In the genomic region with DNA sequence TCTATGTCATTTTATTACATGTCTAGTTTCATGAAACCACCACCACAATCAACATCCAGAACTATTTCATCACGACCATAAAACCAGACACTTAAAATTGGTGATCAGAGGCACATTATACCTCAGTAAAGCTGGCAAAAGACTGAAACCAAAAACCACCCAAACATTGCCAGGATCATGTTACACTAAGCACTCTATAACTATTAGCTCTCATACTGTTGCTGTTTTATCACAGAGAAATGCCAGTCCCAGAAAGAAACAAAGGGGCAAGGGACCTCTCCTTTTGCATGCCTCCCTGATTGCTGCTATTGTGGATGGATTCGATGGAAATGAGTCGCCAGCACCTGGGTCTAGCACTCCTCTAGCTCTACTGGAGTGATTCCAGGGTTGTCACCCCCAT, we compare ENCODE assay signal across 21 cellular contexts.
DNase-seq lines count a peak whose midpoint lies in the region; ATAC-seq and TF ChIP-seq lines count a peak whose summit lies in the region.
"Had no signal": no experiment of that assay in that cellular context is flagged by ENCODE, and none has a peak within 500 bp of the region (broad histone marks: within the 10 kb centered on the region; RNA-seq: fewer than 3 reads in every experiment).

No MANE protein-coding gene starts in this region.

- no peak overlapping the region for H3K27ac ChIP-seq in HEK293 (ENCODE audit: extremely low read depth, low read depth, low read length)
- no peak overlapping the region for H3K27ac ChIP-seq in gastroesophageal sphincter
- no peak overlapping the region for H3K27ac ChIP-seq in A673 (ENCODE audit: low read depth, low read length, poor library complexity, severe bottlenecking)
- H3K27ac ChIP-seq: adrenal gland, breast epithelium, colonic mucosa, pancreas had no signal

- ATAC-seq in gastroesophageal sphincter = no peak
- ATAC-seq: left lobe of liver, natural killer cell, pancreas had no signal

- POLR2A ChIA-PET in HEK293 (lab: Yijun Ruan, JAX) (interaction anchor here (0.5 kb wide), 1 partner anchor 221 kb away, joined by 3 read pairs; no protein-coding TSS in a partner anchor), A673 (lab: Charles Lee; ENCODE audit: low non-redundant PET) (no interaction called here)

- TF ChIP-seq EP300 in gastroesophageal sphincter (IDR thresholded peaks at IDR 0.05) = no peak

- intact Hi-C loops in A673 (cut with micrococcal nuclease; ENCODE audit: unreplicated experiment) = no loop called here

- H3K4me1 ChIP-seq in HEK293 (ENCODE audit: control insufficient read depth, insufficient read depth, low read length) (peaks cover 10% of the 10 kb centered on the region; the same call in 1 of the 2 replicates), gastroesophageal sphincter (peaks cover 0 to 19% (median 0%) of the 10 kb centered on the region in 3 donors), A673 (ENCODE audit: insufficient read depth, low read length, poor library complexity, severe bottlenecking) (no peaks in the 10 kb centered on the region)
- H3K4me1 ChIP-seq: adrenal gland, breast epithelium, colonic mucosa, pancreas had no signal

- WGBS in gastroesophageal sphincter (ENCODE audit: low coverage in 1 of 2), 2 donors = 75 to 100% methylated on average over 1 to 3 of the region's 3 CpGs

- H3K27me3 ChIP-seq in gastroesophageal sphincter (no peaks in the 10 kb centered on the region), A673 (replicated peaks; ENCODE audit: insufficient read depth, low read depth, low read length, poor library complexity) (peaks cover 16% of the 10 kb centered on the region)
- H3K27me3 ChIP-seq: adrenal gland, breast epithelium, colonic mucosa, pancreas had no signal

- TF ChIP-seq CTCF in HEK293 (tag by site-specific recombination; IDR thresholded peaks at IDR 0.05) (no peak), gastroesophageal sphincter (IDR thresholded peaks at IDR 0.05) (no peak), A673 (conservative IDR thresholded peaks at IDR 0.05; ENCODE audit: low read depth, low read length) (no peak)

- TF ChIP-seq POLR2A in gastroesophageal sphincter (IDR thresholded peaks at IDR 0.05) = no peak

- DNase-seq in ACHN (peak; percentile 10), NCI-H2107 (lab: John Stamatoyannopoulos, UW) (peak; percentile 60), NCI-H82 (lab: John Stamatoyannopoulos, UW) (peak; percentile 67), A673 (ENCODE audit: low spot score) (no peak), GM03348 (ENCODE audit: low spot score) (no peak), MV-4-11 (lab: John Stamatoyannopoulos, UW) (no peak)
- DNase-seq: adrenal gland, C1 segment of cervical spinal cord, colonic mucosa, DMS53, H7, natural killer cell, pancreas, right cardiac atrium, SHP77 treated with DMSO at 0.1 percent for 48 hours, substantia nigra, T-helper 1 cell had no signal

- no peak overlapping the region for H3K4me3 ChIP-seq in HEK293 (ENCODE audit: low read depth, low read length)
- H3K4me3 ChIP-seq in gastroesophageal sphincter = no peak overlapping the region
- no peak overlapping the region for H3K4me3 ChIP-seq in A673 (ENCODE audit: low read depth, low read length, poor library complexity, severe bottlenecking)
- H3K4me3 ChIP-seq: adrenal gland, breast epithelium, colonic mucosa, pancreas had no signal

- H3K36me3 ChIP-seq in HEK293 (ENCODE audit: control insufficient read depth in 2 of 2, insufficient read depth in 1 of 2, low read length in 2 of 2) = no peaks in the 10 kb centered on the region
- H3K36me3 ChIP-seq in gastroesophageal sphincter = no peaks in the 10 kb centered on the region
- H3K36me3 ChIP-seq in A673 (ENCODE audit: insufficient read depth, low read length, poor library complexity, severe bottlenecking) = no peaks in the 10 kb centered on the region
- H3K36me3 ChIP-seq: adrenal gland, breast epithelium, colonic mucosa, pancreas had no signal

- BruUV-seq in A673 (replicated peaks; lab: Mats Ljungman, UMichigan) = no TSS peak

- in situ Hi-C loops in ACHN (cut with HindIII; ENCODE audit: low pct_ligation_motif_present, low pct_unique_long_range_greater_than_20kb, low sequenced_read_pairs) = no loop called here

- CTCF ChIA-PET in HEK293 (lab: Yijun Ruan, JAX) = interaction anchor here (0.7 kb wide), 2 partner anchors 77 to 301 kb away, joined by 3 read pairs; no protein-coding TSS in a partner anchor
- CTCF ChIA-PET in A673 (lab: Charles Lee) = no interaction called here

- H3K9me3 ChIP-seq in HEK293 (ENCODE audit: control insufficient read depth, insufficient read depth, low read depth, low read length) (no peaks in the 10 kb centered on the region), gastroesophageal sphincter (no peaks in the 10 kb centered on the region), A673 (ENCODE audit: low read depth, low read length, poor library complexity, severe bottlenecking) (no peaks in the 10 kb centered on the region)
- H3K9me3 ChIP-seq: adrenal gland, breast epithelium, colonic mucosa, pancreas had no signal

TF ChIP-seq in HEK293, 187 proteins besides CTCF, POLR2A, EP300 and RAD21 (continues in another document):
- peak; percentile 39; the same call in 1 of the 2 replicates for TF ChIP-seq OSR2 (tag by site-specific recombination; IDR thresholded peaks at IDR 0.05)
- TF ChIP-seq, protein P1, sequence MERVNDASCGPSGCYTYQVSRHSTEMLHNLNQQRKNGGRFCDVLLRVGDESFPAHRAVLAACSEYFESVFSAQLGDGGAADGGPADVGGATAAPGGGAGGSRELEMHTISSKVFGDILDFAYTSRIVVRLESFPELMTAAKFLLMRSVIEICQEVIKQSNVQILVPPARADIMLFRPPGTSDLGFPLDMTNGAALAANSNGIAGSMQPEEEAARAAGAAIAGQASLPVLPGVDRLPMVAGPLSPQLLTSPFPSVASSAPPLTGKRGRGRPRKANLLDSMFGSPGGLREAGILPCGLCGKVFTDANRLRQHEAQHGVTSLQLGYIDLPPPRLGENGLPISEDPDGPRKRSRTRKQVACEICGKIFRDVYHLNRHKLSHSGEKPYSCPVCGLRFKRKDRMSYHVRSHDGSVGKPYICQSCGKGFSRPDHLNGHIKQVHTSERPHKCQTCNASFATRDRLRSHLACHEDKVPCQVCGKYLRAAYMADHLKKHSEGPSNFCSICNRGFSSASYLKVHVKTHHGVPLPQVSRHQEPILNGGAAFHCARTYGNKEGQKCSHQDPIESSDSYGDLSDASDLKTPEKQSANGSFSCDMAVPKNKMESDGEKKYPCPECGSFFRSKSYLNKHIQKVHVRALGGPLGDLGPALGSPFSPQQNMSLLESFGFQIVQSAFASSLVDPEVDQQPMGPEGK (tag by site-specific recombination; IDR thresholded peaks at IDR 0.05) = peak; percentile 52
- peak; percentile 16; the same call in 1 of the 2 replicates for TF ChIP-seq ZBTB20 (tag by site-specific recombination; IDR thresholded peaks at IDR 0.05)
- TF ChIP-seq ZNF354C (tag by site-specific recombination; IDR thresholded peaks at IDR 0.05; ENCODE audit: borderline replicate concordance, low read depth) = no peak
- TF ChIP-seq, protein P2, sequence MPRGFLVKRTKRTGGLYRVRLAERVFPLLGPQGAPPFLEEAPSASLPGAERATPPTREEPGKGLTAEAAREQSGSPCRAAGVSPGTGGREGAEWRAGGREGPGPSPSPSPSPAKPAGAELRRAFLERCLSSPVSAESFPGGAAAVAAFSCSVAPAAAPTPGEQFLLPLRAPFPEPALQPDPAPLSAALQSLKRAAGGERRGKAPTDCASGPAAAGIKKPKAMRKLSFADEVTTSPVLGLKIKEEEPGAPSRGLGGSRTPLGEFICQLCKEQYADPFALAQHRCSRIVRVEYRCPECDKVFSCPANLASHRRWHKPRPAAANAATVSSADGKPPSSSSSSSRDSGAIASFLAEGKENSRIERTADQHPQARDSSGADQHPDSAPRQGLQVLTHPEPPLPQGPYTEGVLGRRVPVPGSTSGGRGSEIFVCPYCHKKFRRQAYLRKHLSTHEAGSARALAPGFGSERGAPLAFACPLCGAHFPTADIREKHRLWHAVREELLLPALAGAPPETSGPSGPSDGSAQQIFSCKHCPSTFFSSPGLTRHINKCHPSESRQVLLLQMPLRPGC (tag by site-specific recombination; IDR thresholded peaks at IDR 0.05) = no peak
- peak; percentile 53; the same call in 1 of the 2 replicates for TF ChIP-seq ZBTB17 (tag by site-specific recombination; IDR thresholded peaks at IDR 0.05)
- TF ChIP-seq ZNF596 (tag by site-specific recombination; IDR thresholded peaks at IDR 0.05) = no peak
- peak; percentile 94 for TF ChIP-seq FEZF1 (tag by site-specific recombination; IDR thresholded peaks at IDR 0.05)
- TF ChIP-seq, protein P3, sequence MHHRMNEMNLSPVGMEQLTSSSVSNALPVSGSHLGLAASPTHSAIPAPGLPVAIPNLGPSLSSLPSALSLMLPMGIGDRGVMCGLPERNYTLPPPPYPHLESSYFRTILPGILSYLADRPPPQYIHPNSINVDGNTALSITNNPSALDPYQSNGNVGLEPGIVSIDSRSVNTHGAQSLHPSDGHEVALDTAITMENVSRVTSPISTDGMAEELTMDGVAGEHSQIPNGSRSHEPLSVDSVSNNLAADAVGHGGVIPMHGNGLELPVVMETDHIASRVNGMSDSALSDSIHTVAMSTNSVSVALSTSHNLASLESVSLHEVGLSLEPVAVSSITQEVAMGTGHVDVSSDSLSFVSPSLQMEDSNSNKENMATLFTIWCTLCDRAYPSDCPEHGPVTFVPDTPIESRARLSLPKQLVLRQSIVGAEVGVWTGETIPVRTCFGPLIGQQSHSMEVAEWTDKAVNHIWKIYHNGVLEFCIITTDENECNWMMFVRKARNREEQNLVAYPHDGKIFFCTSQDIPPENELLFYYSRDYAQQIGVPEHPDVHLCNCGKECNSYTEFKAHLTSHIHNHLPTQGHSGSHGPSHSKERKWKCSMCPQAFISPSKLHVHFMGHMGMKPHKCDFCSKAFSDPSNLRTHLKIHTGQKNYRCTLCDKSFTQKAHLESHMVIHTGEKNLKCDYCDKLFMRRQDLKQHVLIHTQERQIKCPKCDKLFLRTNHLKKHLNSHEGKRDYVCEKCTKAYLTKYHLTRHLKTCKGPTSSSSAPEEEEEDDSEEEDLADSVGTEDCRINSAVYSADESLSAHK (tag by site-specific recombination; IDR thresholded peaks at IDR 0.05) = peak; percentile 73
- no peak for TF ChIP-seq BCL11B (tag by site-specific recombination; IDR thresholded peaks at IDR 0.05; ENCODE audit: low read depth)
- no peak for TF ChIP-seq ZNF274 (IDR thresholded peaks at IDR 0.05; ENCODE audit: low read length)
- TF ChIP-seq ZNF274 (tag by site-specific recombination; IDR thresholded peaks at IDR 0.05; ENCODE audit: borderline replicate concordance) = no peak
- TF ChIP-seq ZNF514 (tag by site-specific recombination; IDR thresholded peaks at IDR 0.05) = no peak
- TF ChIP-seq ZNF843 (tag by site-specific recombination; IDR thresholded peaks at IDR 0.05) = peak; percentile 84
- no peak for TF ChIP-seq YY1 (tag by site-specific recombination; IDR thresholded peaks at IDR 0.05)

Comparison
In these comparisons a context has a peak if more than half of its experiments do, and no peak if none do; other contexts are left out.
1. DNase-seq: peak in ACHN (single experiment), NCI-H2107 (single experiment) and NCI-H82 (single experiment); none in A673 (single experiment), GM03348 (single experiment) and MV-4-11 (single experiment).